Comparison of ENCODE assay signal across 10 cellular contexts in genomic region chr21:17554619-17555472, GRCh38. TPM values are rescaled to one million over a fixed set of nuclear protein-coding genes. Genes with fewer than 3 reads are reported as not detected.
A peak's percentile ranks its signal among the peaks of the same experiment; 100 is the strongest.
DNase-seq lines count a peak whose midpoint lies in the region; ATAC-seq and TF ChIP-seq lines count a peak whose summit lies in the region.
"Had no signal": no experiment of that assay in that cellular context is flagged by ENCODE, and none has a peak within 500 bp of the region (broad histone marks: within the 10 kb centered on the region; RNA-seq: fewer than 3 reads in every experiment).

No MANE protein-coding gene starts in this region.

- TF ChIP-seq CTCF in LNCaP clone FGC (IDR thresholded peaks at IDR 0.05; ENCODE audit: control insufficient read depth, extremely low read depth, insufficient read depth) (peak; percentile 39), brain microvascular endothelial cell (IDR thresholded peaks at IDR 0.05; ENCODE audit: low read depth, low read length, missing control alignments) (peak; percentile 43)

- no peaks in the 10 kb centered on the region for H3K36me3 Mint-ChIP-seq in CD8-positive, alpha-beta memory T cell
- no peaks in the 10 kb centered on the region for H3K36me3 Mint-ChIP-seq in T-cell

- no peaks in the 10 kb centered on the region for H3K4me1 Mint-ChIP-seq in CD8-positive, alpha-beta memory T cell
- no peaks in the 10 kb centered on the region for H3K4me1 Mint-ChIP-seq in T-cell
- H3K4me1 Mint-ChIP-seq: central memory CD8-positive, alpha-beta T cell had no signal

- no peaks in the 10 kb centered on the region for H3K9me3 Mint-ChIP-seq in CD8-positive, alpha-beta memory T cell
- H3K9me3 Mint-ChIP-seq in T-cell = no peaks in the 10 kb centered on the region
- H3K9me3 Mint-ChIP-seq: central memory CD8-positive, alpha-beta T cell had no signal

- no peaks in the 10 kb centered on the region for H3K36me3 ChIP-seq in brain microvascular endothelial cell (replicated peaks)
- H3K36me3 ChIP-seq in CD8-positive, alpha-beta memory T cell (ENCODE audit: insufficient read depth, low read length) = no peaks in the 10 kb centered on the region

- H3K27ac Mint-ChIP-seq in CD8-positive, alpha-beta memory T cell = no peak overlapping the region
- no peak overlapping the region for H3K27ac Mint-ChIP-seq in T-cell

- H3K27ac ChIP-seq in brain microvascular endothelial cell = no peak overlapping the region
- H3K27ac ChIP-seq in CD8-positive, alpha-beta memory T cell (ENCODE audit: low read depth, low read length) = no peak overlapping the region
- H3K27ac ChIP-seq: skin epidermis had no signal

- H3K27me3 ChIP-seq in brain microvascular endothelial cell (replicated peaks) = no peaks in the 10 kb centered on the region
- H3K27me3 ChIP-seq in CD8-positive, alpha-beta memory T cell (ENCODE audit: insufficient read depth, low read length, poor library complexity, severe bottlenecking) = no peaks in the 10 kb centered on the region

- no peak overlapping the region for H3K4me3 Mint-ChIP-seq in CD8-positive, alpha-beta memory T cell
- no peak overlapping the region for H3K4me3 Mint-ChIP-seq in T-cell
- H3K4me3 Mint-ChIP-seq: central memory CD8-positive, alpha-beta T cell had no signal

- no peak overlapping the region for H3K4me3 ChIP-seq in LNCaP clone FGC (ENCODE audit: low read depth, low read length)
- no peak overlapping the region for H3K4me3 ChIP-seq in brain microvascular endothelial cell (ENCODE audit: low read depth, low read length)
- H3K4me3 ChIP-seq in CD8-positive, alpha-beta memory T cell (ENCODE audit: low read length) = no peak overlapping the region
- H3K4me3 ChIP-seq: skin epidermis had no signal

- POLR2A ChIA-PET in CD8-positive, alpha-beta memory T cell (lab: Charles Lee) = no interaction called here
- POLR2A ChIA-PET in T-cell (lab: Charles Lee) = no interaction called here

- H3K4me1 ChIP-seq in CD8-positive, alpha-beta memory T cell (ENCODE audit: insufficient read depth, low read length) = no peaks in the 10 kb centered on the region

- in situ Hi-C loops in brain microvascular endothelial cell (cut with HindIII; ENCODE audit: low pct_ligation_motif_present, low sequenced_read_pairs) = loop anchor here (25.0 kb wide), 1 partner anchor 168 kb away; no protein-coding TSS in a partner anchor

- no peaks in the 10 kb centered on the region for H3K9me3 ChIP-seq in CD8-positive, alpha-beta memory T cell (ENCODE audit: low read length)

- ATAC-seq in GM18498 (IDR thresholded peaks at IDR 0.05; ENCODE audit: unreplicated experiment) (no peak), GM18511 (IDR thresholded peaks at IDR 0.05; ENCODE audit: unreplicated experiment) (no peak), T-cell (replicated peaks in 1 of 4) (no peak)

- peak in 10 of 14 donors; percentile 10 to 69 (median 38) for DNase-seq in C1 segment of cervical spinal cord (lab: John Stamatoyannopoulos, UW)
- no peak for DNase-seq in LNCaP clone FGC (ENCODE audit: low read depth)
- no peak for DNase-seq in brain microvascular endothelial cell
- DNase-seq in medulla oblongata (ENCODE audit: extremely low spot score) = peak; percentile 85
- DNase-seq in CD8-positive, alpha-beta memory T cell = no peak
- DNase-seq in T-cell = no peak

- H3K27me3 Mint-ChIP-seq in CD8-positive, alpha-beta memory T cell = peaks cover 1 to 4% of the 10 kb centered on the region in 2 donors
- H3K27me3 Mint-ChIP-seq in T-cell = no peaks in the 10 kb centered on the region

- CTCF ChIA-PET in CD8-positive, alpha-beta memory T cell (lab: Charles Lee) = no interaction called here
- CTCF ChIA-PET in T-cell (lab: Charles Lee) = interaction anchor here in 1 of 2 donors (0.5 kb wide), 1 partner anchor 11 kb away, joined by 5 read pairs; no protein-coding TSS in a partner anchor

RNA-seq across cellular contexts. Expression of gene CXADR, which starts 42.0 kb away (rescaled TPM):
- total RNA-seq in CD8-positive, alpha-beta memory T cell = 1 to 10 TPM in 1 of 2 experiments, under 1 TPM in 1; 0.42 to 1.1 TPM
- 0.81 TPM for polyA plus RNA-seq in CD8-positive, alpha-beta memory T cell
- total RNA-seq in T-cell = under 1 TPM; 0.35 to 0.95 (median 0.82) TPM

RNA-seq across cellular contexts. Expression of gene BTG3, which starts 57.9 kb away (rescaled TPM):
- 10 to 100 TPM; 43.1 to 45.7 TPM for total RNA-seq in CD8-positive, alpha-beta memory T cell
- polyA plus RNA-seq in CD8-positive, alpha-beta memory T cell = 11.5 TPM
- 10 to 100 TPM; 10.4 to 79.5 (median 17.6) TPM for total RNA-seq in T-cell

Comparison
In these comparisons a context has a peak if more than half of its experiments do, and no peak if none do; other contexts are left out.
1. DNase-seq: peak in C1 segment of cervical spinal cord (10 of 14) and medulla oblongata (single experiment); none in LNCaP clone FGC (single experiment), brain microvascular endothelial cell (single experiment), CD8-positive, alpha-beta memory T cell (0 of 5) and T-cell (0 of 34).